Comparison of ENCODE assay signal across 12 cellular contexts in genomic region chr7:92785923-92786322, GRCh38. TPM values are rescaled to one million over a fixed set of nuclear protein-coding genes. Genes with fewer than 3 reads are reported as not detected.
DNase-seq lines count a peak whose midpoint lies in the region; ATAC-seq and TF ChIP-seq lines count a peak whose summit lies in the region.
"Had no signal": no experiment of that assay in that cellular context is flagged by ENCODE, and none has a peak within 500 bp of the region (broad histone marks: within the 10 kb centered on the region; RNA-seq: fewer than 3 reads in every experiment).

No MANE protein-coding gene starts in this region.

- no peak overlapping the region for H3K27ac Mint-ChIP-seq in T-cell

- H3K4me1 Mint-ChIP-seq in T-cell: peaks cover 38 to 58% (median 54%) of the 10 kb centered on the region in 3 donors

- in situ Hi-C loops in Panc1 (cut with HindIII; ENCODE audit: low pct_unique_long_range_greater_than_20kb, low sequenced_read_pairs): no loop called here

- peak overlapping the region; percentile 60; the same call in 1 of the 2 replicates for H3K27ac ChIP-seq in Panc1 (ENCODE audit: low read length)
- H3K27ac ChIP-seq in osteoblast (ENCODE audit: low read depth, low read length): peak overlapping the region; percentile 18

- TF ChIP-seq CTCF in Panc1 (IDR thresholded peaks at IDR 0.05) (no peak), osteoblast (IDR thresholded peaks at IDR 0.05; ENCODE audit: extremely low read depth, low read depth, low read length) (no peak)

- no peaks in the 10 kb centered on the region for H3K27me3 Mint-ChIP-seq in T-cell
- H3K27me3 Mint-ChIP-seq: CD4-positive, alpha-beta memory T cell had no signal

- POLR2A ChIA-PET in Panc1 (lab: Charles Lee): interaction anchor here (0.5 kb wide), 1 partner anchor 62 kb away, joined by 6 read pairs; no protein-coding TSS in a partner anchor
- POLR2A ChIA-PET in T-cell (lab: Charles Lee): interaction anchor here in 1 of 2 donors (0.5 kb wide), 1 partner anchor 37 kb away, joined by 4 read pairs; no protein-coding TSS in a partner anchor

- ATAC-seq in Panc1: no peak
- ATAC-seq in esophagus mucosa: peak; percentile 76
- ATAC-seq in T-cell (replicated peaks in 1 of 4): no peak
- ATAC-seq in HG02571 (IDR thresholded peaks at IDR 0.05; ENCODE audit: unreplicated experiment): no peak

- H3K9me3 ChIP-seq in Panc1 (ENCODE audit: control insufficient read depth, insufficient read depth, low read depth, low read length) (peaks cover 31% of the 10 kb centered on the region), osteoblast (ENCODE audit: low read depth, low read length) (no peaks in the 10 kb centered on the region)

- no peak overlapping the region for H3K4me3 Mint-ChIP-seq in T-cell
- H3K4me3 Mint-ChIP-seq: CD4-positive, alpha-beta memory T cell had no signal

- H3K27me3 ChIP-seq in Panc1 (ENCODE audit: control insufficient read depth, insufficient read depth, low read length) (no peaks in the 10 kb centered on the region), osteoblast (ENCODE audit: insufficient read depth, low read length) (no peaks in the 10 kb centered on the region)
- H3K27me3 ChIP-seq: heart left ventricle had no signal

- H3K36me3 Mint-ChIP-seq in T-cell: peaks cover 37% of the 10 kb centered on the region

- H3K79me2 ChIP-seq in osteoblast (ENCODE audit: insufficient read depth, low read length): peaks cover 92% of the 10 kb centered on the region

- H3K4me1 ChIP-seq in Panc1 (ENCODE audit: control insufficient read depth, insufficient read depth, low read length): peaks cover 46% of the 10 kb centered on the region
- peaks cover 36% of the 10 kb centered on the region for H3K4me1 ChIP-seq in osteoblast (ENCODE audit: insufficient read depth, low read length)

- peaks cover 8 to 17% (median 8%) of the 10 kb centered on the region in 3 donors for H3K9me3 Mint-ChIP-seq in T-cell

- CTCF ChIA-PET in Panc1 (lab: Charles Lee) (interaction anchor here (0.6 kb wide), 1 partner anchor 91 kb away, joined by 7 read pairs; no protein-coding TSS in a partner anchor), T-cell (lab: Charles Lee) (no interaction called here)

- DNase-seq in EL (peak; percentile 40), Panc1 (ENCODE audit: low read depth, low spot score) (no peak), osteoblast (ENCODE audit: insufficient read length, low spot score, missing footprints) (peak; percentile 62), T-helper 1 cell (no peak), T-cell (no peak), DMS114 treated with DMSO at 0.1 percent for 48 hours (lab: John Stamatoyannopoulos, UW; ENCODE audit: unreplicated experiment) (no peak)
- DNase-seq: CD4-positive, alpha-beta memory T cell; heart left ventricle; NCI-H1694; T1000 had no signal

- H3K36me3 ChIP-seq in Panc1 (ENCODE audit: control insufficient read depth, insufficient read depth, low read length) (no peaks in the 10 kb centered on the region), osteoblast (ENCODE audit: insufficient read depth, low read length) (no peaks in the 10 kb centered on the region)
- H3K36me3 ChIP-seq: heart left ventricle had no signal

- H3K4me2 ChIP-seq in osteoblast (ENCODE audit: insufficient read depth, low read length): peak overlapping the region; percentile 15

- no TSS peak for BruUV-seq in Panc1 (replicated peaks; lab: Mats Ljungman, UMichigan)

- no peak overlapping the region for H3K4me3 ChIP-seq in Panc1 (ENCODE audit: low read depth in 2 of 2, low read length in 2 of 2)
- H3K4me3 ChIP-seq in osteoblast (ENCODE audit: insufficient read depth, low read length): no peak overlapping the region
- H3K4me3 ChIP-seq: heart left ventricle had no signal

- intact Hi-C loops in Panc1 (cut with micrococcal nuclease; ENCODE audit: unreplicated experiment): no loop called here

- peaks cover 16% of the 10 kb centered on the region for H4K20me1 ChIP-seq in osteoblast (ENCODE audit: insufficient read depth, low read length)

- no peak overlapping the region for H2AFZ ChIP-seq in osteoblast (ENCODE audit: low read length)

RNA-seq across cellular contexts. Expression of gene CDK6, which starts 50.5 kb away (rescaled TPM):
- total RNA-seq in Panc1 (2021; ENCODE audit: unreplicated experiment) (57.4 TPM), esophagus mucosa (26.8 TPM), osteoblast (40.4 and 45.6 TPM in 2 replicates), T-cell (100 to 1,000 TPM in 1 of 5 donors, 10 to 100 TPM in 4; 29.8 to 107 (median 43.9) TPM)
- polyA plus RNA-seq in Panc1 (2012; ENCODE audit: insufficient read length): 8.6 TPM

Comparison
In these comparisons a context has a peak if more than half of its experiments do, and no peak if none do; other contexts are left out.
1. DNase-seq: peak in EL (single experiment) and osteoblast (single experiment); none in Panc1 (single experiment), T-helper 1 cell (0 of 5), T-cell (0 of 34) and DMS114 treated with DMSO at 0.1 percent for 48 hours (single experiment).